ENCODE assay signal across 12 cellular contexts in the genomic region with DNA sequence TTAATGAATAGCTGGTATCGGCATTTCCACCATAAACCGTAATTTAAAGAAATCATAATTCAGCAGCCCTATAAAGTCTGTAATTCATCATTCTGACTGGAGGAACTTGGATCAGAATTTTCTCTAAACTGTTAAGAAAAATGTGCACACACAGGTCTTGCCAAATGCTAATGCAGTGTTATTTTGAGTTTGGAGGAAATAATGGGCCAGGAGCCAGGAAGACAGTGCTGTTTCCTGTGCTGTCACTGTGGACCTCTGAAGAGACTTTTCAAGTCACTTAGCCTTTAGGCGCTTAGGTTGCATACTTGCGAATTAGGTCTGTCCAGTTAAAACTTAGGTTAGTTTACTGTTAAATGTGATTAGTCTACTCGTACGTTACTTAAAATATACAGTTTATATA.
"Had no signal": no experiment of that assay in that cellular context is flagged by ENCODE, and none has a peak within 500 bp of the region (broad histone marks: within the 10 kb centered on the region; RNA-seq: fewer than 3 reads in every experiment).

No MANE protein-coding gene starts in this region.

- H3K4me3 ChIP-seq: hepatocyte, neural progenitor cell, ovary, suprapubic skin had no signal

- H3K4me2 ChIP-seq: hepatocyte, neural progenitor cell had no signal

- H3K27me3 ChIP-seq: brain microvascular endothelial cell, hepatocyte, neural progenitor cell, ovary, suprapubic skin had no signal

- H3K9me3 ChIP-seq: ovary, suprapubic skin had no signal

- H3K36me3 ChIP-seq: brain microvascular endothelial cell, neural progenitor cell, ovary, suprapubic skin had no signal

- H3K9ac ChIP-seq: neural progenitor cell had no signal

- DNase-seq: activated CD4-positive, alpha-beta T cell treated with anti-CD3 and anti-CD28 coated beads, Interleukin-2, amount 50 U/mL, for 1 hour; activated naive CD4-positive, alpha-beta T cell treated with anti-CD3 and anti-CD28 coated beads, Interleukin-2, amount 10 ng/mL, durations not matched to agents 7 days and 5 days; activated T-cell treated with anti-CD3 and anti-CD28 coated beads for 4 hours; brain microvascular endothelial cell; cerebellar nuclear complex; endodermal cell; ovary; stimulated activated CD4-positive, alpha-beta T cell treated with anti-CD3 and anti-CD28 coated beads, Interleukin-2, amount 100 ng/mL, for 48 hours; stimulated activated naive CD4-positive, alpha-beta T cell treated with Interleukin-2 at 50 U/mL for 16 hours had no signal

- H3K27ac ChIP-seq: brain microvascular endothelial cell, hepatocyte, neural progenitor cell, ovary, suprapubic skin had no signal
